ENCODE assay signal across 23 cellular contexts in the genomic region with DNA sequence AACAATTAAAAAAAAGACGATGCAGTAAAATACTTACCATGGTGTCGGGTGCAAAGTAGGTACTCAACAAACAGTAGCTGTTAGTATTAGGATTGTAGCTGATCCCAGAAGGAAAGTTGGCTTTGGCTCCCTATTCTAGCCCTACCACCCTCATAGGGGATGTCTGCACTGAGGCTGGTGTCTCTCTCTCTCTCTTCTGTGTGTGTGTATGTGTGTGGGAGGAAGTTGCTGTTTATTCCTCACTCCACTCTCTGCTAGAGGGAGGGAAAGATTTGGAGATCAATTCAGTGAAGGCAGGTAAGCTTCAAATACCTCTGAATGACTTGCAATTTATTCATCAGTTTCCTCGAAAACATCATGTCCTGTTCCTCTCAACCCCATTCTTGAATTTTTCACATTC.
"Had no signal": no experiment of that assay in that cellular context is flagged by ENCODE, and none has a peak within 500 bp of the region (broad histone marks: within the 10 kb centered on the region; RNA-seq: fewer than 3 reads in every experiment).

No MANE protein-coding gene starts in this region.

- H3K4me3 ChIP-seq: SJSA1, SK-N-MC had no signal

- H3K36me3 ChIP-seq: SJSA1 had no signal

- H3K9ac ChIP-seq: KMS-11 had no signal

- DNase-seq: Kasumi-1, MM.1S, NCI-H1092 treated with DMSO at 0.1 percent for 48 hours, NCI-H1436, NCI-H187, NCI-H2029, NCI-H2081 treated with DMSO at 0.1 percent for 48 hours, NCI-H2171, NCI-H226, NCI-H446, NCI-H510A, NCI-H524 treated with DMSO at 0.1 percent for 48 hours, NCI-H69, NCI-H774, Right ventricle myocardium superior, RPMI8226, SIG-M5 had no signal

- H3K9me3 ChIP-seq: SJSA1 had no signal

- FAIRE-seq: HTR-8/SVneo, RCC 7860 had no signal

- H3K27ac ChIP-seq: HL-60, KMS-11, SJSA1, SK-N-MC had no signal

- H3K4me2 ChIP-seq: KMS-11 had no signal

- H3K4me1 ChIP-seq: SJSA1 had no signal
